ENCODE assay signal across 23 cellular contexts in the genomic region with DNA sequence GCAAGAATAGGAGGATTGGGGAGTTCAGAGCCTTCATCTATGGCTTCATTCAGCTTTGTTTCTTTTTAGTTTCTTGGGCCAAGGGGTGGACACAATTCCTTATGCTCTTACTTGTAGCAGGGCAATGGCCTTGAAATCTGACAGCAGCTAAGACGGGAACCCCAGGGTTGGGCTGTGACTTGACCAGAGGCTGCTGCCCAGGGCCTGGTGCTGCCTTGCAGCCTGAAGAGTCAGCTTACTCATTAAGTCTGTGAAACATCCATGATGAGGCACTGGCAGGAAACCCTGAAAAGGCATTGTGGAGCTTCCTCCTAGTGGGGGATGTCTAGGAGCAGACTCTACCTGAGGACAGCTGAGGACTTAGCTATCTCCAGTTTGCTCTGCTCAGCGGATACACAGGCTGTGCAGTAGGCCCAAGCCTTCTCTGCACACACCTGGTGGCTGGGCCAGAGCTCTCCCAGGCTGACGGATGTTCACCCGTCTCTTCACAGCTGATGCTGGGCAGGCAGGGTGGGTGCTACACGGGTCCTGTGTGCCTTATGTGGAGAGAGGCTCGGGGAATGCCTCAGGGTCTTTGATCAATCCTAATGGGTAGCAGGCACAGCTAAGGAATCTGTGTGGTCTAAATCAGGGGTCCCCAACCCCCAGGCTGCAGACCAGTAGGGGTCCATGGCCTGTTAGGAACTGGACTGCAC. TPM values are rescaled to one million over a fixed set of nuclear protein-coding genes. Genes with fewer than 3 reads are reported as not detected.
"Had no signal": no experiment of that assay in that cellular context is flagged by ENCODE, and none has a peak within 500 bp of the region (broad histone marks: within the 10 kb centered on the region; RNA-seq: fewer than 3 reads in every experiment).

No MANE protein-coding gene starts in this region.

- ATAC-seq: esophagus mucosa; left ventricle myocardium superior; naive thymus-derived CD8-positive, alpha-beta T cell; right cardiac atrium had no signal

- H2AFZ ChIP-seq: hepatocyte had no signal

- H3K9me3 ChIP-seq: ovary, tibial artery had no signal

- H3K79me2 ChIP-seq: hepatocyte had no signal

- H3K4me1 ChIP-seq: tibial artery had no signal

- DNase-seq: activated CD4-positive, alpha-beta memory T cell treated with anti-CD3 and anti-CD28 coated beads for 36 hours; activated CD4-positive, alpha-beta T cell treated with anti-CD3 and anti-CD28 coated beads for 48 hours; activated effector memory CD4-positive, alpha-beta T cell treated with Interleukin-2 at 50 U/mL for 16 hours; activated naive CD4-positive, alpha-beta T cell treated with anti-CD3 and anti-CD28 coated beads for 36 hours; activated naive CD8-positive, alpha-beta T cell treated with anti-CD3 and anti-CD28 coated beads, Interleukin-2, amount 10 ng/mL, durations not matched to agents 7 days and 5 days; activated T-cell treated with anti-CD3 and anti-CD28 coated beads, Interleukin-2, amount 50 U/mL, for 48 hours; amygdala; dermis blood vessel endothelial cell; effector CD8-positive, alpha-beta T cell; glutamatergic neuron; immature natural killer cell; left ventricle myocardium superior; mammary epithelial cell; naive thymus-derived CD8-positive, alpha-beta T cell; ovary; right cardiac atrium; stimulated activated CD4-positive, alpha-beta T cell treated with anti-CD3 and anti-CD28 coated beads, Interleukin-4, amount 100 ng/mL, for 1 hour; T1000; tibial artery had no signal

- H3K4me2 ChIP-seq: hepatocyte, smooth muscle cell had no signal

- H3K36me3 ChIP-seq: cardiac muscle cell, ovary had no signal

- H3K27ac ChIP-seq: cardiac muscle cell, hepatocyte, ovary, tibial artery had no signal

- H3K27me3 ChIP-seq: cardiac muscle cell, ovary, tibial artery had no signal

- H3K4me3 ChIP-seq: cardiac muscle cell, hepatocyte, ovary, smooth muscle cell, tibial artery had no signal

RNA-seq across cellular contexts. Expression of gene CXCL12, which starts 17.8 kb away (rescaled TPM):
- total RNA-seq: activated CD4-positive, alpha-beta memory T cell treated with anti-CD3 and anti-CD28 coated beads for 36 hours; activated naive CD4-positive, alpha-beta T cell treated with anti-CD3 and anti-CD28 coated beads for 36 hours; activated naive CD8-positive, alpha-beta T cell treated with anti-CD3 and anti-CD28 coated beads, Interleukin-2, amount 10 ng/mL, durations not matched to agents 7 days and 5 days; naive thymus-derived CD8-positive, alpha-beta T cell had no signal
- polyA plus RNA-seq: immature natural killer cell; mammary epithelial cell; naive thymus-derived CD8-positive, alpha-beta T cell had no signal
